In genomic region chr3:152267831-152268500, GRCh38 we compare ENCODE assay signal across 8 cellular contexts. TPM values are rescaled to one million over a fixed set of nuclear protein-coding genes. Genes with fewer than 3 reads are reported as not detected.
DNase-seq lines count a peak whose midpoint lies in the region; TF ChIP-seq lines count a peak whose summit lies in the region.

No MANE protein-coding gene starts in this region.

- peaks cover 0 to 4% (median 0%) of the 10 kb centered on the region in 7 donors for H3K9me3 Mint-ChIP-seq in CD14-positive monocyte
- peaks cover 4% of the 10 kb centered on the region for H3K9me3 Mint-ChIP-seq in neural progenitor cell

- peaks cover 21% of the 10 kb centered on the region for H3F3A ChIP-seq in neural progenitor cell (ENCODE audit: low read depth)

- peak overlapping the region; percentile 95 for H2AFZ ChIP-seq in neural progenitor cell (replicated peaks)

- H4K20me1 ChIP-seq in neural progenitor cell (ENCODE audit: low read depth): no peaks in the 10 kb centered on the region

- H3K4me3 ChIP-seq in ectodermal cell (ENCODE audit: insufficient read depth, low read depth, low read length): peak overlapping the region; percentile 76
- peak overlapping the region; percentile 58 for H3K4me3 ChIP-seq in neural progenitor cell

- no peak overlapping the region for H3K9ac ChIP-seq in neural progenitor cell

- peak overlapping the region; percentile 95 to 99 (median 98) for H3K27ac Mint-ChIP-seq in CD14-positive monocyte
- peak overlapping the region; percentile 99 for H3K27ac Mint-ChIP-seq in neural progenitor cell

- no peaks in the 10 kb centered on the region for H3K4me1 ChIP-seq in ectodermal cell (ENCODE audit: control insufficient read depth, insufficient read depth, low read length)
- H3K4me1 ChIP-seq in neural progenitor cell: peaks cover 6% of the 10 kb centered on the region

- H3K27me3 ChIP-seq in ectodermal cell (ENCODE audit: control insufficient read depth, insufficient read depth, low read length, poor library complexity, severe bottlenecking): peaks cover 27% of the 10 kb centered on the region
- peaks cover 56% of the 10 kb centered on the region for H3K27me3 ChIP-seq in neural progenitor cell

- H3K4me1 Mint-ChIP-seq in CD14-positive monocyte (peaks cover 66% of the 10 kb centered on the region), neural progenitor cell (peaks cover 37% of the 10 kb centered on the region)

- H3K9me3 ChIP-seq in ectodermal cell (ENCODE audit: control insufficient read depth, low read length) (no peaks in the 10 kb centered on the region), neural progenitor cell (ENCODE audit: low read depth) (no peaks in the 10 kb centered on the region)

- DNase-seq in CD14-positive monocyte (ENCODE audit: low spot score) (no peak), MV-4-11 (lab: John Stamatoyannopoulos, UW) (peak; percentile 47), neural progenitor cell (ENCODE audit: low spot score) (no peak), UCSD-AML1 (lab: John Stamatoyannopoulos, UW; ENCODE audit: unreplicated experiment) (no peak), head of caudate nucleus (no peak), NCI-H2029 treated with DMSO at 0.1 percent for 48 hours (lab: John Stamatoyannopoulos, UW) (no peak), GOT3 (lab: John Stamatoyannopoulos, UW) (no peak)

- peaks cover 23% of the 10 kb centered on the region for H3K79me2 ChIP-seq in neural progenitor cell (ENCODE audit: low read depth)

- H3K36me3 Mint-ChIP-seq in CD14-positive monocyte (peaks cover 21 to 25% of the 10 kb centered on the region in 2 donors), neural progenitor cell (peaks cover 3% of the 10 kb centered on the region)

- peak overlapping the region; percentile 93 for H3K4me2 ChIP-seq in neural progenitor cell

- intact Hi-C loops in CD14-positive monocyte (cut with micrococcal nuclease): loop anchor here (5.0 kb wide), 2 partner anchors 61 to 71 kb away; no protein-coding TSS in a partner anchor
- intact Hi-C loops in head of caudate nucleus (cut with DNase I): loop anchor here (10.0 kb wide), 1 partner anchor 187 kb away; no protein-coding TSS in a partner anchor

- H3K4me3 Mint-ChIP-seq in CD14-positive monocyte (peak overlapping the region; percentile 94 to 97), neural progenitor cell (peak overlapping the region; percentile 97)

- no peak for TF ChIP-seq CTCF in CD14-positive monocyte (IDR thresholded peaks at IDR 0.05)
- no peak for TF ChIP-seq CTCF in neural progenitor cell (IDR thresholded peaks at IDR 0.05)

- H3K27ac ChIP-seq in ectodermal cell (ENCODE audit: insufficient read depth, low read depth, low read length, poor library complexity, severe bottlenecking): peak overlapping the region; percentile 84
- no peak overlapping the region for H3K27ac ChIP-seq in neural progenitor cell

- H3K27me3 Mint-ChIP-seq in CD14-positive monocyte (ENCODE audit: low read depth in 3 of 3) (peaks cover 0 to 1% (median 0%) of the 10 kb centered on the region in 3 donors), neural progenitor cell (ENCODE audit: insufficient read depth, low read depth) (peaks cover 5% of the 10 kb centered on the region)

- WGBS in ectodermal cell, 2 experiments: 52 to 58% methylated on average over 12 to 14 of the region's 14 CpGs

- no peaks in the 10 kb centered on the region for H3K36me3 ChIP-seq in ectodermal cell (ENCODE audit: control insufficient read depth, insufficient read depth, low read length)
- no peaks in the 10 kb centered on the region for H3K36me3 ChIP-seq in neural progenitor cell

RNA-seq across cellular contexts. Expression of gene MBNL1, which starts 0.8 kb away (rescaled TPM):
- polyA plus RNA-seq in CD14-positive monocyte: 100 to 1,000 TPM; 191 to 204 TPM
- polyA plus RNA-seq in ectodermal cell (2013, experiment 1 of 4): 8.4 TPM
- polyA plus RNA-seq in ectodermal cell (2013, experiment 2 of 4): 7.2 TPM
- 6.7 TPM for polyA plus RNA-seq in ectodermal cell (2013, experiment 3 of 4)
- polyA plus RNA-seq in ectodermal cell (2013, experiment 4 of 4): 7.7 TPM
- 9.8 and 14.7 TPM in 2 replicates for total RNA-seq in neural progenitor cell (ENCODE audit: low replicate concordance)
